ENCODE assay signal across 33 cellular contexts in the genomic region with DNA sequence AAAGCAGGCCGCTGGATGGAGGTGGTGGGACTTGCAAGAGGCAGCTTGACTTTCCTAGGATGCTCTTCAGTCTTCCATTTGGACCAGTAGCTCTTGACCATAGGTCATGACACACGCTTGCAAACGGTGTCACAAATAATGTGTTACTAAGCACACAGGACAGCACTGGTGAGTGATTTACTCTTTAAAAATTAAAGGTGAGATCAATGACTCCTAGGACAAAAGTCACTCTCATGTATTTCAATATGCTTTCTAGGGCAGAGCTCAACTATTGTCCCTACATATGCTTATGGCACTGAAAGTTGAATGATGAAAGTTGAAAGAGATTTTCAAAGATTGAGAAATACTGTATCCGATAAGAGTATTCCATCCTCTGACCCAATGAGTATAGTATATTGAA.
DNase-seq lines count a peak whose midpoint lies in the region; ATAC-seq, FAIRE-seq and TF ChIP-seq lines count a peak whose summit lies in the region.
"Had no signal": no experiment of that assay in that cellular context is flagged by ENCODE, and none has a peak within 500 bp of the region (broad histone marks: within the 10 kb centered on the region; RNA-seq: fewer than 3 reads in every experiment).

No MANE protein-coding gene starts in this region.

- no TSS peak for BruUV-seq in HepG2 (replicated peaks; lab: Mats Ljungman, UMichigan)

- no peaks in the 10 kb centered on the region for H4K20me1 ChIP-seq in HepG2 (ENCODE audit: insufficient read depth, low read length)
- H4K20me1 ChIP-seq: BLaER1; BLaER1 treated with 17β-estradiol and CSF1 and Interleukin-3, amounts not matched to agents 10 nM and 100 nM had no signal

- POLR2A ChIA-PET in HepG2 (lab: Yijun Ruan, JAX): no interaction called here

- TF ChIP-seq CTCF in liver (IDR thresholded peaks at IDR 0.05; ENCODE audit: low read depth, low read length, missing input control) (no peak), HepG2 (CRISPR knock-in tag; IDR thresholded peaks at IDR 0.05) (no peak), right lobe of liver (IDR thresholded peaks at IDR 0.05) (no peak)

- FAIRE-seq in HepG2 (lab: Jason Lieb, UNC): no peak
- FAIRE-seq: A204.1, A549, D721Med had no signal

- no peaks in the 10 kb centered on the region for H3K79me2 ChIP-seq in HepG2 (ENCODE audit: insufficient read depth, low read length)

- TF ChIP-seq POLR2A in HepG2 (IDR thresholded peaks at IDR 0.05; ENCODE audit: insufficient read depth in 1 of 2, low read depth in 2 of 2, low read length in 2 of 2) (no peak), right lobe of liver (IDR thresholded peaks at IDR 0.05) (no peak)

- no peak overlapping the region for H2AFZ ChIP-seq in HepG2 (ENCODE audit: low read length)

- ATAC-seq in HepG2 (no peak), left lobe of liver (peak; percentile 44), right lobe of liver (peak in 3 of 4 donors; percentile 37 to 72 (median 43))
- ATAC-seq: A549; CD8-positive, alpha-beta T cell had no signal

- CTCF ChIA-PET in HepG2 (lab: Yijun Ruan, JAX; ENCODE audit: low intra/inter-chr PET ratio, low total read pairs): no interaction called here

- H3K36me3 ChIP-seq in liver (ENCODE audit: control insufficient read depth in 4 of 4, insufficient read depth in 3 of 4, low read depth in 1 of 4, low read length in 3 of 4) (no peaks in the 10 kb centered on the region), HepG2 (replicated peaks in 1 of 2; ENCODE audit: control insufficient read depth in 1 of 2, insufficient read depth in 2 of 2, low read length in 2 of 2) (no peaks in the 10 kb centered on the region), right lobe of liver (no peaks in the 10 kb centered on the region)
- H3K36me3 ChIP-seq: BE2C, BLaER1 had no signal

- no peak overlapping the region for H3K27ac ChIP-seq in liver (ENCODE audit: low read depth in 1 of 2, low read length in 2 of 2)
- no peak overlapping the region for H3K27ac ChIP-seq in HepG2 (ENCODE audit: extremely low read length, insufficient read depth, low read length)
- H3K27ac ChIP-seq in right lobe of liver: no peak overlapping the region
- H3K27ac ChIP-seq: 22Rv1; A549; BLaER1; BLaER1 treated with 17β-estradiol and CSF1 and Interleukin-3, amounts not matched to agents 10 nM and 100 nM; C4-2B had no signal

- TF ChIP-seq EP300 in HepG2 (IDR thresholded peaks at IDR 0.05; ENCODE audit: low read depth in 2 of 2, low read length in 2 of 2): no peak
- TF ChIP-seq EP300 in HepG2 (CRISPR knock-in tag; IDR thresholded peaks at IDR 0.05; ENCODE audit: borderline replicate concordance): no peak

- no peak for DNase-seq in HepG2 (ENCODE audit: low spot score)
- DNase-seq in left lobe of liver (ENCODE audit: low spot score): no peak
- DNase-seq in right lobe of liver: no peak
- no peak for DNase-seq in GDM1 (lab: John Stamatoyannopoulos, UW)
- DNase-seq in NCI-H524 (lab: John Stamatoyannopoulos, UW): no peak
- DNase-seq: 8988T; ACHN; AML-193; BE2C; C1 segment of cervical spinal cord; Caco-2; Calu3; CD4-positive, alpha-beta memory T cell; CD4-positive, alpha-beta T cell; CD4-positive, CD25-positive, alpha-beta regulatory T cell; CD8-positive, alpha-beta memory T cell; CD8-positive, alpha-beta T cell; COR-L47; DMS 273 treated with DMSO at 0.1 percent for 48 hours; DMS153; DMS53; DMS79; DMS79 treated with DMSO at 0.1 percent for 48 hours; DND-41; EL had no signal

- intact Hi-C loops in HepG2 (cut with micrococcal nuclease; ENCODE audit: unreplicated experiment): no loop called here
- intact Hi-C loops in right lobe of liver (cut with DNase I): no loop called here

- H3K27me3 ChIP-seq in liver (ENCODE audit: control insufficient read depth in 4 of 4, insufficient read depth in 4 of 4, low read length in 3 of 4) (no peaks in the 10 kb centered on the region), HepG2 (ENCODE audit: control insufficient read depth in 1 of 2, insufficient read depth in 2 of 2, low read length in 2 of 2) (no peaks in the 10 kb centered on the region), right lobe of liver (no peaks in the 10 kb centered on the region)
- H3K27me3 ChIP-seq: BE2C; BLaER1; BLaER1 treated with 17β-estradiol and CSF1 and Interleukin-3, amounts not matched to agents 10 nM and 100 nM had no signal

- H3K9me3 ChIP-seq in liver (ENCODE audit: control insufficient read depth in 4 of 4, low read length in 3 of 4): no peaks in the 10 kb centered on the region
- H3K9me3 ChIP-seq in HepG2 (ENCODE audit: low read length): no peaks in the 10 kb centered on the region; the same call in 1 of the 2 replicates
- no peaks in the 10 kb centered on the region for H3K9me3 ChIP-seq in right lobe of liver
- H3K9me3 ChIP-seq: A549, BE2C, Caco-2 had no signal

- H3K4me2 ChIP-seq in HepG2 (ENCODE audit: low read depth, low read length): no peak overlapping the region
- H3K4me2 ChIP-seq: A549; BLaER1; BLaER1 treated with 17β-estradiol and CSF1 and Interleukin-3, amounts not matched to agents 10 nM and 100 nM had no signal

- H3K4me1 ChIP-seq in liver (ENCODE audit: control insufficient read depth in 4 of 4, insufficient read depth in 4 of 4, low read length in 3 of 4) (no peaks in the 10 kb centered on the region), HepG2 (ENCODE audit: insufficient read depth, low read length) (no peaks in the 10 kb centered on the region), right lobe of liver (no peaks in the 10 kb centered on the region)
- H3K4me1 ChIP-seq: A549, Caco-2 had no signal

- in situ Hi-C loops in HepG2 (cut with HindIII; ENCODE audit: extremely low pct_ligation_motif_present, low pct_unique_long_range_greater_than_20kb): no loop called here

- TF ChIP-seq RAD21 in liver (IDR thresholded peaks at IDR 0.05): peak in 1 of 2 donors; percentile 15
- TF ChIP-seq RAD21 in HepG2 (CRISPR knock-in tag; IDR thresholded peaks at IDR 0.05): no peak

- H3K4me3 ChIP-seq in liver (ENCODE audit: low read depth in 1 of 3, low read length in 3 of 3) (no peak overlapping the region), HepG2 (replicated peaks in 1 of 3; ENCODE audit: insufficient read depth in 1 of 3, low read depth in 2 of 3, low read length in 3 of 3) (no peak overlapping the region), right lobe of liver (no peak overlapping the region)
- H3K4me3 ChIP-seq: A549; BLaER1; BLaER1 treated with 17β-estradiol and CSF1 and Interleukin-3, amounts not matched to agents 10 nM and 100 nM had no signal

- 57% methylated on average over 4 of the region's 4 CpGs for WGBS in liver
- WGBS in HepG2 (ENCODE audit: low lambda C conversion rate): 25% methylated on average over 4 of the region's 4 CpGs
- WGBS in right lobe of liver (ENCODE audit: insufficient coverage, low coverage, low lambda C conversion rate, missing lambda C conversion rate): 30% methylated on average over 4 of the region's 4 CpGs

- H3K9ac ChIP-seq in liver (ENCODE audit: low read depth in 1 of 2, low read length in 2 of 2) (no peak overlapping the region), HepG2 (ENCODE audit: insufficient read depth, low read depth, low read length) (no peak overlapping the region)
- H3K9ac ChIP-seq: BLaER1; BLaER1 treated with 17β-estradiol and CSF1 and Interleukin-3, amounts not matched to agents 10 nM and 100 nM had no signal

TF ChIP-seq in liver, 16 proteins besides CTCF, POLR2A, EP300 and RAD21:
- TF ChIP-seq SP1 (IDR thresholded peaks at IDR 0.05) (no peak), RXRA (IDR thresholded peaks at IDR 0.05) (peak; percentile 74 to 87), TAF1 (conservative IDR thresholded peaks at IDR 0.05) (no peak), HNF4A (conservative IDR thresholded peaks at IDR 0.05) (peak; percentile 31 to 60)
- TF ChIP-seq, protein P1, sequence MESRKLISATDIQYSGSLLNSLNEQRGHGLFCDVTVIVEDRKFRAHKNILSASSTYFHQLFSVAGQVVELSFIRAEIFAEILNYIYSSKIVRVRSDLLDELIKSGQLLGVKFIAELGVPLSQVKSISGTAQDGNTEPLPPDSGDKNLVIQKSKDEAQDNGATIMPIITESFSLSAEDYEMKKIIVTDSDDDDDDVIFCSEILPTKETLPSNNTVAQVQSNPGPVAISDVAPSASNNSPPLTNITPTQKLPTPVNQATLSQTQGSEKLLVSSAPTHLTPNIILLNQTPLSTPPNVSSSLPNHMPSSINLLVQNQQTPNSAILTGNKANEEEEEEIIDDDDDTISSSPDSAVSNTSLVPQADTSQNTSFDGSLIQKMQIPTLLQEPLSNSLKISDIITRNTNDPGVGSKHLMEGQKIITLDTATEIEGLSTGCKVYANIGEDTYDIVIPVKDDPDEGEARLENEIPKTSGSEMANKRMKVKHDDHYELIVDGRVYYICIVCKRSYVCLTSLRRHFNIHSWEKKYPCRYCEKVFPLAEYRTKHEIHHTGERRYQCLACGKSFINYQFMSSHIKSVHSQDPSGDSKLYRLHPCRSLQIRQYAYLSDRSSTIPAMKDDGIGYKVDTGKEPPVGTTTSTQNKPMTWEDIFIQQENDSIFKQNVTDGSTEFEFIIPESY (IDR thresholded peaks at IDR 0.05): peak; percentile 10

TF ChIP-seq in HepG2, 621 proteins besides CTCF, POLR2A, EP300 and RAD21 (continues in another document):
- TF ChIP-seq SIN3A (IDR thresholded peaks at IDR 0.05; ENCODE audit: borderline replicate concordance, low read depth, low read length) (no peak), FOXP1 (IDR thresholded peaks at IDR 0.05) (no peak), FOXP1 (CRISPR knock-in tag; IDR thresholded peaks at IDR 0.05) (no peak), ZNF644 (CRISPR knock-in tag; IDR thresholded peaks at IDR 0.05; ENCODE audit: low read depth) (no peak), REL (CRISPR knock-in tag; conservative IDR thresholded peaks at IDR 0.05) (no peak), POGZ (CRISPR knock-in tag; IDR thresholded peaks at IDR 0.05) (no peak), HOXA9 (CRISPR knock-in tag; IDR thresholded peaks at IDR 0.05; ENCODE audit: borderline replicate concordance) (no peak), ZKSCAN1 (IDR thresholded peaks at IDR 0.05; ENCODE audit: low read length) (no peak), ZNF782 (CRISPR knock-in tag; IDR thresholded peaks at IDR 0.05; ENCODE audit: borderline replicate concordance) (no peak), PHF5A (CRISPR knock-in tag; IDR thresholded peaks at IDR 0.05; ENCODE audit: low read depth, unreplicated experiment) (no peak)
- TF ChIP-seq, protein P2, sequence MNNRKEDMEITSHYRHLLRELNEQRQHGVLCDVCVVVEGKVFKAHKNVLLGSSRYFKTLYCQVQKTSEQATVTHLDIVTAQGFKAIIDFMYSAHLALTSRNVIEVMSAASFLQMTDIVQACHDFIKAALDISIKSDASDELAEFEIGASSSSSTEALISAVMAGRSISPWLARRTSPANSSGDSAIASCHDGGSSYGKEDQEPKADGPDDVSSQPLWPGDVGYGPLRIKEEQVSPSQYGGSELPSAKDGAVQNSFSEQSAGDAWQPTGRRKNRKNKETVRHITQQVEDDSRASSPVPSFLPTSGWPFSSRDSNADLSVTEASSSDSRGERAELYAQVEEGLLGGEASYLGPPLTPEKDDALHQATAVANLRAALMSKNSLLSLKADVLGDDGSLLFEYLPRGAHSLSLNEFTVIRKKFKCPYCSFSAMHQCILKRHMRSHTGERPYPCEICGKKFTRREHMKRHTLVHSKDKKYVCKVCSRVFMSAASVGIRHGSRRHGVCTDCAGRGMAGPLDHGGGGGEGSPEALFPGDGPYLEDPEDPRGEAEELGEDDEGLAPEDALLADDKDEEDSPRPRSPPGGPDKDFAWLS (CRISPR knock-in tag; IDR thresholded peaks at IDR 0.05; ENCODE audit: borderline replicate concordance): no peak
